In the genomic region with DNA sequence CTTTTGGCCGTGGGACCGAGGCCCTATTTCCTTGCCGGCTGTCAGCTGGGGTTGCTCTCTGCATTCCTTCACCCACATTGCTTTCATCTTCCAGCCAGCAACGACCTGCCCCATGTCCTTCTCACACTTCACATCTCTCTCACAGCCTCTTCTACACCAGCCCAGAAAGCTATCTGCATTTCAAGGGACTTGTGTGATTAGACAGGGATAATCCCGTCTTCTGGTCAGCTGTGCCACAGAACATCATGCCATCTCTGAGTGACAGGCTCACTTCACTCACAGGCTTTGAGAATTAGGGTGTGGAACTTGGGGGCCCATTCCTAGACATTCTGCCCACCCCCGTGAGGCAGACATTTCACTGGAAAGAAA, we compare ENCODE assay signal across 11 cellular contexts. TPM values are rescaled to one million over a fixed set of nuclear protein-coding genes. Genes with fewer than 3 reads are reported as not detected.
A peak's percentile ranks its signal among the peaks of the same experiment; 100 is the strongest.
DNase-seq lines count a peak whose midpoint lies in the region; FAIRE-seq and TF ChIP-seq lines count a peak whose summit lies in the region.
"Had no signal": no experiment of that assay in that cellular context is flagged by ENCODE, and none has a peak within 500 bp of the region (broad histone marks: within the 10 kb centered on the region; RNA-seq: fewer than 3 reads in every experiment).

No MANE protein-coding gene starts in this region.

- intact Hi-C loops in endothelial cell of umbilical vein (cut with micrococcal nuclease) (no loop called here), sigmoid colon (cut with DNase I) (no loop called here), tibial artery (cut with DNase I; ENCODE audit: low total_unique reads) (no loop called here)

- H3K4me1 Mint-ChIP-seq in IgD-negative memory B cell = peaks cover 33 to 37% (median 35%) of the 10 kb centered on the region in 3 donors

- TF ChIP-seq POLR2A in endothelial cell of umbilical vein (IDR thresholded peaks at IDR 0.05; ENCODE audit: low read depth, low read length) (no peak), sigmoid colon (IDR thresholded peaks at IDR 0.05) (no peak)

- H3K79me2 ChIP-seq in endothelial cell of umbilical vein (ENCODE audit: control insufficient read depth, insufficient read depth, low read length) = no peaks in the 10 kb centered on the region

- H2AFZ ChIP-seq in endothelial cell of umbilical vein (ENCODE audit: low read depth, low read length) = peak overlapping the region; percentile 41

- H3K4me1 ChIP-seq in endothelial cell of umbilical vein (ENCODE audit: control insufficient read depth, extremely low read depth, insufficient read depth, low read length) (peaks cover 33% of the 10 kb centered on the region), sigmoid colon (peaks cover 0 to 21% (median 8%) of the 10 kb centered on the region in 4 donors), tibial artery (no peaks in the 10 kb centered on the region)

- TF ChIP-seq CTCF in GM12875 (IDR thresholded peaks at IDR 0.05; ENCODE audit: borderline replicate concordance, insufficient read depth, low read depth, low read length) (no peak), endothelial cell of umbilical vein (IDR thresholded peaks at IDR 0.05; ENCODE audit: extremely low read depth in 1 of 2, insufficient read depth in 1 of 2, low read depth in 1 of 2, low read length in 2 of 2) (no peak), sigmoid colon (IDR thresholded peaks at IDR 0.05) (no peak), tibial artery (IDR thresholded peaks at IDR 0.05) (no peak)

- BruUV-seq in endothelial cell of umbilical vein (replicated peaks; lab: Mats Ljungman, UMichigan) = no TSS peak

- WGBS in sigmoid colon, 2 donors = 39 to 48% methylated on average over 6 of the region's 6 CpGs

- peaks cover 0 to 3% (median 0%) of the 10 kb centered on the region in 3 donors for H3K9me3 Mint-ChIP-seq in IgD-negative memory B cell

- no peak for FAIRE-seq in endothelial cell of umbilical vein (lab: Jason Lieb, UNC)
- no peak for FAIRE-seq in RCC 7860 (lab: Jason Lieb, UNC)
- FAIRE-seq: keratinocyte, urothelium cell line had no signal

- H3K27me3 Mint-ChIP-seq in IgD-negative memory B cell = no peaks in the 10 kb centered on the region

- H3K36me3 Mint-ChIP-seq in IgD-negative memory B cell = no peaks in the 10 kb centered on the region

- DNase-seq in endothelial cell of umbilical vein (ENCODE audit: low read depth, low spot score) (no peak), sigmoid colon (no peak), NCI-H1417 (lab: John Stamatoyannopoulos, UW) (no peak), tibial artery (no peak), RCC 7860 (ENCODE audit: low spot score) (no peak)
- DNase-seq: NCI-H510A treated with DMSO at 0.1 percent for 48 hours, SIG-M5 had no signal

- H3K9me3 ChIP-seq in endothelial cell of umbilical vein (replicated peaks; ENCODE audit: control insufficient read depth, insufficient read depth, low read length) (no peaks in the 10 kb centered on the region), sigmoid colon (no peaks in the 10 kb centered on the region), tibial artery (no peaks in the 10 kb centered on the region)

- no peak for TF ChIP-seq EP300 in sigmoid colon (IDR thresholded peaks at IDR 0.05)

- H3K4me3 Mint-ChIP-seq in IgD-negative memory B cell = peak overlapping the region; percentile 61 to 86 (median 67)

- no peaks in the 10 kb centered on the region for H3K27me3 ChIP-seq in endothelial cell of umbilical vein (ENCODE audit: control insufficient read depth in 2 of 2, insufficient read depth in 2 of 2, low read length in 2 of 2)
- H3K27me3 ChIP-seq in sigmoid colon = no peaks in the 10 kb centered on the region
- peaks cover 0 to 17% of the 10 kb centered on the region in 2 donors for H3K27me3 ChIP-seq in tibial artery

- dilution Hi-C loops in endothelial cell of umbilical vein (cut with MboI; ENCODE audit: extremely low pct_ligation_motif_present, low sequenced_read_pairs) = no loop called here

- POLR2A ChIA-PET in endothelial cell of umbilical vein (lab: Charles Lee) = interaction anchor here (0.6 kb wide), 1 partner anchor 60 kb away, joined by 6 read pairs; no protein-coding TSS in a partner anchor

- H3K9me1 ChIP-seq in endothelial cell of umbilical vein (replicated peaks; ENCODE audit: control insufficient read depth, extremely low read depth, insufficient read depth, low read length) = no peaks in the 10 kb centered on the region

- CTCF ChIA-PET in endothelial cell of umbilical vein (lab: Charles Lee) = interaction anchor here (1.0 to 4.7 kb wide), 6 partner anchors 9 to 145 kb away, joined by 3 to 54 read pairs (median 6); no protein-coding TSS in a partner anchor

- H3K27ac ChIP-seq in endothelial cell of umbilical vein (ENCODE audit: insufficient read depth, low read depth, low read length) (no peak overlapping the region), sigmoid colon (peak overlapping the region; percentile 47 to 69 (median 56)), tibial artery (no peak overlapping the region)

- H3K4me3 ChIP-seq in GM12875 (ENCODE audit: low read depth, low read length) (peak overlapping the region; percentile 12), endothelial cell of umbilical vein (replicated peaks in 1 of 3; ENCODE audit: insufficient read depth in 1 of 3, low read depth in 1 of 3, low read length in 3 of 3) (no peak overlapping the region), sigmoid colon (no peak overlapping the region), tibial artery (no peak overlapping the region)

- H3K9ac ChIP-seq in endothelial cell of umbilical vein (replicated peaks; ENCODE audit: extremely low read depth, insufficient read depth, low read length) = no peak overlapping the region

- H3K36me3 ChIP-seq in endothelial cell of umbilical vein (ENCODE audit: control insufficient read depth in 2 of 2, extremely low read depth in 1 of 2, insufficient read depth in 2 of 2, low read length in 2 of 2) = no peaks in the 10 kb centered on the region
- H3K36me3 ChIP-seq in sigmoid colon = no peaks in the 10 kb centered on the region
- no peaks in the 10 kb centered on the region for H3K36me3 ChIP-seq in tibial artery

- no peaks in the 10 kb centered on the region for H4K20me1 ChIP-seq in endothelial cell of umbilical vein (replicated peaks; ENCODE audit: control insufficient read depth, extremely low read depth, insufficient read depth, low read length)

- H3K4me2 ChIP-seq in endothelial cell of umbilical vein (ENCODE audit: insufficient read depth, low read length) = no peak overlapping the region

- peak overlapping the region; percentile 89 to 99 (median 98) for H3K27ac Mint-ChIP-seq in IgD-negative memory B cell

TF ChIP-seq in endothelial cell of umbilical vein, 7 proteins besides CTCF, POLR2A, EP300 and RAD21 (continues in another document):
- no peak for TF ChIP-seq JUN (IDR thresholded peaks at IDR 0.05; ENCODE audit: borderline replicate concordance, insufficient read depth, insufficient read length, low read depth)
- TF ChIP-seq POLR2AphosphoS5 (IDR thresholded peaks at IDR 0.05; ENCODE audit: insufficient read depth, low read depth, low read length) = no peak
- TF ChIP-seq, protein P1, sequence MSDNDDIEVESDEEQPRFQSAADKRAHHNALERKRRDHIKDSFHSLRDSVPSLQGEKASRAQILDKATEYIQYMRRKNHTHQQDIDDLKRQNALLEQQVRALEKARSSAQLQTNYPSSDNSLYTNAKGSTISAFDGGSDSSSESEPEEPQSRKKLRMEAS (IDR thresholded peaks at IDR 0.05; ENCODE audit: insufficient read depth, insufficient read length) = no peak
- no peak for TF ChIP-seq EZH2 (IDR thresholded peaks at IDR 0.05; ENCODE audit: borderline replicate concordance, low read depth, low read length, severe bottlenecking)
- no peak for TF ChIP-seq GATA2 (IDR thresholded peaks at IDR 0.05; ENCODE audit: insufficient read depth, insufficient read length, low read depth, low read length)
- no peak for TF ChIP-seq MYC (IDR thresholded peaks at IDR 0.05; ENCODE audit: low read depth, low read length)

RNA-seq across cellular contexts. Expression of a gene that starts 16.4 kb away (rescaled TPM):
- polyA plus RNA-seq in IgD-negative memory B cell (not detected), endothelial cell of umbilical vein (1.3 and 1.6 TPM in 2 replicates), sigmoid colon (1 to 10 TPM in 2 of 3 donors, under 1 TPM in 1; 0.46 to 2.4 (median 1.9) TPM)
- total RNA-seq in endothelial cell of umbilical vein (0.58 and 0.73 TPM in 2 replicates), sigmoid colon (10 to 100 TPM in 1 of 4 donors, 1 to 10 TPM in 3; 4.6 to 15.0 (median 5.3) TPM)
- polyA plus RNA-seq in endothelial cell of umbilical vein (2011; cell fraction: cytosol; rRNA removed) = 0.44 and 0.51 TPM in 2 replicates
- 1.7 and 3.1 TPM in 2 replicates for polyA plus RNA-seq in endothelial cell of umbilical vein (2011; cell fraction: nucleus; rRNA removed)
- 0.05 and 0.31 TPM in 2 replicates for polyA plus RNA-seq in endothelial cell of umbilical vein (2012)
- 0.19 and 1.6 TPM in 2 replicates for polyA minus RNA-seq in endothelial cell of umbilical vein
- not detected for polyA minus RNA-seq in endothelial cell of umbilical vein (2011; cell fraction: cytosol; rRNA and poly(A)+ RNA removed)
- 0.48 and 0.87 TPM in 2 replicates for polyA minus RNA-seq in endothelial cell of umbilical vein (2011; cell fraction: nucleus; rRNA and poly(A)+ RNA removed)
- polyA plus RNA-seq: keratinocyte had no signal

RNA-seq across cellular contexts. Expression of a gene that starts 23.6 kb away (rescaled TPM):
- polyA plus RNA-seq in IgD-negative memory B cell (not detected), endothelial cell of umbilical vein (0.04 and 0.10 TPM in 2 replicates), sigmoid colon (1 to 10 TPM in 1 of 3 donors, under 1 TPM in 1, not detected in 1; 0.61 to 1.2 TPM)
- total RNA-seq in endothelial cell of umbilical vein (0.21 and 0.62 TPM in 2 replicates), sigmoid colon (under 1 TPM in 3 of 4 donors, not detected in 1; under 0.01 to 0.83 (median 0.33) TPM)
- polyA plus RNA-seq in endothelial cell of umbilical vein (2011; cell fraction: cytosol; rRNA removed) = 0.09 and 0.10 TPM in 2 replicates
- 0.21 and 0.25 TPM in 2 replicates for polyA plus RNA-seq in endothelial cell of umbilical vein (2011; cell fraction: nucleus; rRNA removed)
- 0.16 TPM in 1 of 2 replicates, not detected in the other for polyA plus RNA-seq in endothelial cell of umbilical vein (2012)
- polyA minus RNA-seq in endothelial cell of umbilical vein = 0.05 and 0.40 TPM in 2 replicates
- polyA minus RNA-seq in endothelial cell of umbilical vein (2011; cell fraction: cytosol; rRNA and poly(A)+ RNA removed) = not detected
- 0.05 and 0.19 TPM in 2 replicates for polyA minus RNA-seq in endothelial cell of umbilical vein (2011; cell fraction: nucleus; rRNA and poly(A)+ RNA removed)

RNA-seq across cellular contexts. Expression of a gene that starts 43.1 kb away (rescaled TPM):
- polyA plus RNA-seq in IgD-negative memory B cell (4.3 TPM), endothelial cell of umbilical vein (not detected in 2 replicates), sigmoid colon (under 1 TPM in 1 of 3 donors, not detected in 2; 0.26 TPM)
- total RNA-seq in endothelial cell of umbilical vein (not detected in 2 replicates), sigmoid colon (not detected)
- polyA plus RNA-seq in endothelial cell of umbilical vein (2011; cell fraction: cytosol; rRNA removed) = not detected in 2 replicates
- polyA plus RNA-seq in endothelial cell of umbilical vein (2011; cell fraction: nucleus; rRNA removed) = not detected in 2 replicates
- not detected in 2 replicates for polyA plus RNA-seq in endothelial cell of umbilical vein (2012)
- polyA minus RNA-seq in endothelial cell of umbilical vein = not detected in 2 replicates
- polyA minus RNA-seq in endothelial cell of umbilical vein (2011; cell fraction: cytosol; rRNA and poly(A)+ RNA removed) = not detected
- not detected in 2 replicates for polyA minus RNA-seq in endothelial cell of umbilical vein (2011; cell fraction: nucleus; rRNA and poly(A)+ RNA removed)
- polyA plus RNA-seq: keratinocyte had no signal

Comparison
In these comparisons a context has a peak if more than half of its experiments do, and no peak if none do; other contexts are left out.
1. H3K27ac ChIP-seq: peak in sigmoid colon (4 of 4); none in endothelial cell of umbilical vein (single experiment) and tibial artery (0 of 2).